In the genomic region with DNA sequence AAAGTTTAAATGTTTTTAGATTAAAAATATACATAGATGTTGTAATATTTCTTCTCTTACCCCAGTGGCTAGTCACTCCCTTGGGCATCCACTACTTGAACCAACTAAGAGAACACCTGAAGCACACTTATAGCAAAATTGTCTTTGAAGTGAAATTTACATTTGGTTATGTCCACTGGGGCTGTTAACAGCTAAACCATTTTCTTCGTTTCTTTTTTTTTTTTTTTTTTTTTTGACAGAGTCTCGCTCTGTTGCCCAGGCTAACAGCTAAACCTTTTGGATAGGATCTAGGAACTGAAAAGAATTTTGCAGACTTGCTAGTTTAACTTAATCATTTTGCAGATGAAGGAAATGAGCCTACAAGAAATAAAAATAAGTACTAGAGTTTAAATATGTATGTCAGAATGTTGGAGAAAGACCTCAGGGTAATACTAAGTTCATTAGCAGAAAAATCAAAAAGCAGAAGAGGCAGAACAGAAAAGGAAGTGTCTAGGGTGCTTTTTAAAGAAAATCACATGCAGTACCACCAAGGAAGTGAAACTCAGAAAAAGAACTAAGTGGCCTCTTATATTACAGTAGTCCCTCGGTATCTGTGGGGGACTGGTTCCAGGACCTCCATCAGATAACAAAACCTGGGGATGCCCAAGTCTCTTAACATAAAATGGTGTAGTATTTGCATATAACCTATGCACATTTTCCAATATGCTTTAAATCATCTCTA, we compare ENCODE assay signal across 1 cellular context.
TF ChIP-seq lines count a peak whose summit lies in the region.

No MANE protein-coding gene starts in this region.

TF ChIP-seq in SK-N-SH, 30 proteins besides CTCF, POLR2A, EP300 and RAD21 (continued from another document):
- no peak for TF ChIP-seq ZBTB33 (IDR thresholded peaks at IDR 0.05; ENCODE audit: borderline replicate concordance, low read depth)
- no peak for TF ChIP-seq FOSL2 (IDR thresholded peaks at IDR 0.05; ENCODE audit: borderline replicate concordance, low read depth)
